1 cellular context compared by ENCODE assay signal in genomic region chr11:86816251-86816726, GRCh38.
TF ChIP-seq lines count a peak whose summit lies in the region.

No MANE protein-coding gene starts in this region.

TF ChIP-seq in SK-N-SH, 30 proteins besides CTCF, POLR2A, EP300 and RAD21 (continued from another document):
- TF ChIP-seq ZBTB33 (IDR thresholded peaks at IDR 0.05; ENCODE audit: borderline replicate concordance, low read depth), result no peak
- TF ChIP-seq GABPA (IDR thresholded peaks at IDR 0.05; ENCODE audit: low read depth), result no peak
- no peak for TF ChIP-seq NRF1 (IDR thresholded peaks at IDR 0.05; ENCODE audit: low read depth, low read length)
- peak; percentile 71 for TF ChIP-seq JUND (IDR thresholded peaks at IDR 0.05)
- TF ChIP-seq USF2 (IDR thresholded peaks at IDR 0.05; ENCODE audit: borderline replicate concordance, low read depth, low read length), result no peak
- no peak for TF ChIP-seq YY1 (IDR thresholded peaks at IDR 0.05; ENCODE audit: low read depth)
- peak; percentile 69; the same call in 1 of the 2 replicates for TF ChIP-seq RXRA (IDR thresholded peaks at IDR 0.05; ENCODE audit: borderline replicate concordance, low read depth)
- no peak for TF ChIP-seq CHD2 (IDR thresholded peaks at IDR 0.05; ENCODE audit: low read length, partially characterized antibody)
- TF ChIP-seq ELF1 (IDR thresholded peaks at IDR 0.05), result no peak
- TF ChIP-seq NFIC (IDR thresholded peaks at IDR 0.05; ENCODE audit: borderline replicate concordance), result peak; percentile 41; the same call in 1 of the 2 replicates
- TF ChIP-seq PBX3 (IDR thresholded peaks at IDR 0.05), result peak; percentile 72
- TF ChIP-seq SIN3A (IDR thresholded peaks at IDR 0.05; ENCODE audit: borderline replicate concordance, low read depth, low read length), result no peak
